In genomic region chr2:16266571-16266970, GRCh38 we compare ENCODE assay signal across 9 cellular contexts.
"Had no signal": no experiment of that assay in that cellular context is flagged by ENCODE, and none has a peak within 500 bp of the region (broad histone marks: within the 10 kb centered on the region; RNA-seq: fewer than 3 reads in every experiment).

No MANE protein-coding gene starts in this region.

- ATAC-seq: GM23338, HCT116 had no signal

- DNase-seq: GM23248, GOT3, H7, H9, HCEC 1CT, HFFc6 had no signal

- H3K4me3 ChIP-seq: GM23248, GM23338, HAP-1 had no signal

- H3K9me3 Mint-ChIP-seq: H9 had no signal

- H3K4me3 Mint-ChIP-seq: GM23338, H9, HFFc6 had no signal

- H3K36me3 ChIP-seq: HAP-1 had no signal

- H3K9ac ChIP-seq: GM23248 had no signal

- H3K27ac ChIP-seq: GM23248 had no signal

- H3K27ac Mint-ChIP-seq: GM23338, H9, HFFc6 had no signal

- H3K4me2 ChIP-seq: GM23338 had no signal

- H2AFZ ChIP-seq: GM23248, GM23338 had no signal

- H3K9me3 ChIP-seq: HAP-1 had no signal
